In genomic region chr10:105148456-105148855, GRCh38 we compare ENCODE assay signal across 24 cellular contexts.
"Had no signal": no experiment of that assay in that cellular context is flagged by ENCODE, and none has a peak within 500 bp of the region (broad histone marks: within the 10 kb centered on the region; RNA-seq: fewer than 3 reads in every experiment).

No MANE protein-coding gene starts in this region.

- H3K9me3 ChIP-seq: gastrocnemius medialis, mucosa of descending colon, right atrium auricular region, testis, tibial nerve, upper lobe of left lung had no signal

- H3K4me1 ChIP-seq: gastrocnemius medialis, neural progenitor cell, parathyroid adenoma, right atrium auricular region, testis, tibial nerve, upper lobe of left lung had no signal

- H3K79me2 ChIP-seq: parathyroid adenoma had no signal

- H3K4me2 ChIP-seq: neural progenitor cell had no signal

- H3K36me3 ChIP-seq: gastrocnemius medialis, neural progenitor cell, right atrium auricular region, tibial nerve, upper lobe of left lung had no signal

- FAIRE-seq: endometrium had no signal

- DNase-seq: cerebellar nuclear complex; cortex of kidney; effector memory CD8-positive, alpha-beta T cell; gastrocnemius medialis; head of caudate nucleus; mesenchymal stem cell; mucosa of descending colon; naive thymus-derived CD4-positive, alpha-beta T cell; stimulated activated CD4-positive, alpha-beta T cell treated with anti-CD3 and anti-CD28 coated beads, Interleukin-2, amount 100 ng/mL, for 24 hours; stimulated activated CD4-positive, alpha-beta T cell treated with anti-CD3 and anti-CD28 coated beads, Interleukin-4, amount 100 ng/mL, for 4 hours; stimulated activated naive CD8-positive, alpha-beta T cell treated with anti-CD3 and anti-CD28 coated beads, Interleukin-15, Interleukin-2, amounts not matched to agents 100 U/mL and 50 U/mL, for 24 hours; substantia nigra; testis; upper lobe of left lung had no signal

- H3K27me3 ChIP-seq: gastrocnemius medialis, neural progenitor cell, right atrium auricular region, testis, tibial nerve, upper lobe of left lung had no signal

- H3K27ac ChIP-seq: gastrocnemius medialis, neural progenitor cell, parathyroid adenoma, right atrium auricular region, testis, tibial nerve, upper lobe of left lung had no signal

- H2AFZ ChIP-seq: neural progenitor cell, parathyroid adenoma had no signal

- H3K4me3 ChIP-seq: gastrocnemius medialis, lung, mucosa of descending colon, neural progenitor cell, right atrium auricular region, testis, tibial nerve, upper lobe of left lung had no signal

- H3K9ac ChIP-seq: neural progenitor cell, parathyroid adenoma had no signal

- ATAC-seq: effector memory CD8-positive, alpha-beta T cell; esophagus mucosa; gastrocnemius medialis; left lobe of liver; mucosa of descending colon; naive thymus-derived CD4-positive, alpha-beta T cell; sciatic nerve; stimulated activated memory B cell treated with anti-CD40 and anti-IgM and Interleukin-4, amounts not matched to agents 10 μg/mL and 1 μg/mL and 100 μg/mL, for 72 hours; stimulated activated naive CD8-positive, alpha-beta T cell treated with anti-CD3 and anti-CD28 coated beads, Interleukin-15, Interleukin-2, amounts not matched to agents 100 U/mL and 50 U/mL, for 24 hours had no signal
